ENCODE assay signal across 34 cellular contexts in the genomic region with DNA sequence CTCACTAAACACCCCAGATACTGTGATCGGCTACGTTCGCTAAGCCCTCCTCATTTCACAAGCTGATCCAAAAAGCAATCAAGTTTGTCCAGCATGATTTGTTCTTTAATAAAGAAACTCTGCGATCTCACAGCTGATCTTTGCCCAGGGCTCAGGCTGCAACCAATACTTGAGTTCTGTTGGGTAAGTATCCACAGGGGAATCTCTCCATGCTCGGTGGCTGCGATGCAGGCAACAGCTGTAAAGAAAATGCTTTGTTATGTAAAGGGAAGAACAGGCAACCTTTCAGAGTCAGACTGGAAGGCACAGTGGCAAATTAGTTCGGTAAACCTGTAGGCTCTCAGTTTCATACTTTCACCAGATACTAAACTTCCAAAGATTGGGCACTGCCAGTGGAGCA.
"Had no signal": no experiment of that assay in that cellular context is flagged by ENCODE, and none has a peak within 500 bp of the region (broad histone marks: within the 10 kb centered on the region; RNA-seq: fewer than 3 reads in every experiment).

No MANE protein-coding gene starts in this region.

- ATAC-seq: activated CD8-positive, alpha-beta T cell treated with anti-CD3 and anti-CD28 coated beads for 36 hours; body of pancreas had no signal

- H3K4me3 Mint-ChIP-seq: activated CD4-positive, alpha-beta T cell treated with anti-CD3 and anti-CD28 coated beads, Interleukin-2, amount 10 ng/mL, durations not matched to agents 24 days and 14 days; activated CD8-positive, alpha-beta T cell treated with anti-CD3 and anti-CD28 coated beads for 36 hours; activated naive CD4-positive, alpha-beta T cell treated with anti-CD3 and anti-CD28 coated beads, Interleukin-2, amount 50 U/mL, for 24 hours; activated naive CD8-positive, alpha-beta T cell treated with anti-CD3 and anti-CD28 coated beads, Interleukin-2, amount 10 ng/mL, durations not matched to agents 7 days and 5 days had no signal

- H3K27me3 Mint-ChIP-seq: activated CD4-positive, alpha-beta T cell treated with anti-CD3 and anti-CD28 coated beads, Interleukin-2, amount 10 ng/mL, durations not matched to agents 24 days and 14 days; activated CD8-positive, alpha-beta T cell treated with anti-CD3 and anti-CD28 coated beads for 36 hours; activated naive CD8-positive, alpha-beta T cell treated with anti-CD3 and anti-CD28 coated beads, Interleukin-2, amount 10 ng/mL, durations not matched to agents 7 days and 5 days had no signal

- H3K4me2 ChIP-seq: PC-9 had no signal

- DNase-seq: activated CD4-positive, alpha-beta T cell treated with anti-CD3 and anti-CD28 coated beads, Interleukin-2, amount 10 ng/mL, durations not matched to agents 24 days and 14 days; activated CD4-positive, alpha-beta T cell treated with anti-CD3 and anti-CD28 coated beads, Interleukin-2, amount 50 U/mL, for 4 hours; activated CD8-positive, alpha-beta T cell treated with anti-CD3 and anti-CD28 coated beads for 36 hours; activated gamma-delta T cell; activated naive CD4-positive, alpha-beta T cell treated with Interleukin-2 at 50 U/mL for 16 hours; activated naive CD8-positive, alpha-beta T cell treated with anti-CD3 and anti-CD28 coated beads, Interleukin-2, amount 10 ng/mL, durations not matched to agents 7 days and 5 days; activated T-cell treated with anti-CD3 and anti-CD28 coated beads, Interleukin-2, amount 50 U/mL, for 1 hour; amygdala; body of pancreas; caudate nucleus; Kasumi-1; KG1; NCI-H1048; NCI-H1105 treated with DMSO at 0.1 percent for 48 hours; NCI-H1436; NCI-H1694; NCI-H1930; NCI-H2081 treated with DMSO at 0.1 percent for 48 hours; NCI-H226; NCI-H524 treated with DMSO at 0.1 percent for 48 hours; PC-9; Right ventricle myocardium superior; SW 1271; T-helper 1 cell; T-helper 2 cell; T-helper 9 cell; WERI-Rb-1 had no signal

- H3K36me3 ChIP-seq: breast epithelium, MG63, WERI-Rb-1 had no signal

- H3K36me3 Mint-ChIP-seq: activated naive CD4-positive, alpha-beta T cell treated with anti-CD3 and anti-CD28 coated beads, Interleukin-2, amount 50 U/mL, for 24 hours; activated naive CD8-positive, alpha-beta T cell treated with anti-CD3 and anti-CD28 coated beads, Interleukin-2, amount 10 ng/mL, durations not matched to agents 7 days and 5 days had no signal

- H3K9me3 ChIP-seq: body of pancreas, breast epithelium, MG63 had no signal

- H3K4me1 ChIP-seq: body of pancreas, breast epithelium had no signal

- H3K27ac ChIP-seq: body of pancreas, breast epithelium, PC-9, RWPE1, WERI-Rb-1 had no signal

- H3K27ac Mint-ChIP-seq: activated CD4-positive, alpha-beta T cell treated with anti-CD3 and anti-CD28 coated beads, Interleukin-2, amount 10 ng/mL, durations not matched to agents 24 days and 14 days; activated CD8-positive, alpha-beta T cell treated with anti-CD3 and anti-CD28 coated beads for 36 hours; activated naive CD4-positive, alpha-beta T cell treated with anti-CD3 and anti-CD28 coated beads, Interleukin-2, amount 50 U/mL, for 24 hours; activated naive CD8-positive, alpha-beta T cell treated with anti-CD3 and anti-CD28 coated beads, Interleukin-2, amount 10 ng/mL, durations not matched to agents 7 days and 5 days; activated T-helper 2 cell treated with anti-CD3 and anti-CD28 coated beads, Interferon-gamma antibody, Interleukin-2, Interleukin-4, amounts not matched to agents 10 μg/mL and 5 μg/mL and 100 μg/mL, durations not matched to agents 14 hours and 24 hours and 36 hours had no signal

- FAIRE-seq: astrocyte, RCC 7860 had no signal

- H3K27me3 ChIP-seq: body of pancreas, breast epithelium, MG63 had no signal

- H3K9me3 Mint-ChIP-seq: activated CD4-positive, alpha-beta T cell treated with anti-CD3 and anti-CD28 coated beads, Interleukin-2, amount 10 ng/mL, durations not matched to agents 24 days and 14 days; activated naive CD4-positive, alpha-beta T cell treated with anti-CD3 and anti-CD28 coated beads, Interleukin-2, amount 50 U/mL, for 24 hours; activated naive CD8-positive, alpha-beta T cell treated with anti-CD3 and anti-CD28 coated beads, Interleukin-2, amount 10 ng/mL, durations not matched to agents 7 days and 5 days had no signal

- H2AFZ ChIP-seq: PC-9 had no signal

- H3K4me3 ChIP-seq: body of pancreas, breast epithelium, MG63, PC-9 had no signal

- H3K4me1 Mint-ChIP-seq: activated CD4-positive, alpha-beta T cell treated with anti-CD3 and anti-CD28 coated beads, Interleukin-2, amount 10 ng/mL, durations not matched to agents 24 days and 14 days; activated naive CD4-positive, alpha-beta T cell treated with anti-CD3 and anti-CD28 coated beads, Interleukin-2, amount 50 U/mL, for 24 hours; activated naive CD8-positive, alpha-beta T cell treated with anti-CD3 and anti-CD28 coated beads, Interleukin-2, amount 10 ng/mL, durations not matched to agents 7 days and 5 days had no signal
